10 cellular contexts compared by ENCODE assay signal in genomic region chr9:78707481-78707977, GRCh38.
DNase-seq lines count a peak whose midpoint lies in the region; ATAC-seq and TF ChIP-seq lines count a peak whose summit lies in the region.
"Had no signal": no experiment of that assay in that cellular context is flagged by ENCODE, and none has a peak within 500 bp of the region (broad histone marks: within the 10 kb centered on the region; RNA-seq: fewer than 3 reads in every experiment).

No MANE protein-coding gene starts in this region.

- WGBS in esophagus muscularis mucosa = 36% methylated on average over 1 of the region's 1 CpG

- no peak overlapping the region for H3K4me3 Mint-ChIP-seq in activated naive CD8-positive, alpha-beta T cell treated with anti-CD3 and anti-CD28 coated beads for 36 hours
- no peak overlapping the region for H3K4me3 Mint-ChIP-seq in activated T-cell treated with anti-CD3 and anti-CD28 coated beads, Interleukin-2, amount 50 U/mL, for 24 hours
- H3K4me3 Mint-ChIP-seq: CD4-positive, alpha-beta T cell; effector memory CD8-positive, alpha-beta T cell had no signal

- ATAC-seq in GM19467 (IDR thresholded peaks at IDR 0.05; ENCODE audit: unreplicated experiment) (peak; percentile 78), HG03354 (IDR thresholded peaks at IDR 0.05; ENCODE audit: poor library complexity, severe bottlenecking, unreplicated experiment) (peak; percentile 90), HG02571 (IDR thresholded peaks at IDR 0.05; ENCODE audit: unreplicated experiment) (no peak)
- ATAC-seq: effector memory CD8-positive, alpha-beta T cell had no signal

- peak overlapping the region; percentile 38 for H3K9ac ChIP-seq in adipocyte (ENCODE audit: low read length)

- intact Hi-C loops in esophagus muscularis mucosa (cut with DNase I) = no loop called here

- H3K4me1 Mint-ChIP-seq in activated naive CD8-positive, alpha-beta T cell treated with anti-CD3 and anti-CD28 coated beads for 36 hours = peaks cover 3% of the 10 kb centered on the region
- no peaks in the 10 kb centered on the region for H3K4me1 Mint-ChIP-seq in activated T-cell treated with anti-CD3 and anti-CD28 coated beads, Interleukin-2, amount 50 U/mL, for 24 hours (ENCODE audit: low read depth)

- H3K27me3 ChIP-seq in adipocyte (replicated peaks; ENCODE audit: control insufficient read depth, insufficient read depth, low read length) (no peaks in the 10 kb centered on the region), esophagus muscularis mucosa (no peaks in the 10 kb centered on the region)

- TF ChIP-seq EP300 in esophagus muscularis mucosa (IDR thresholded peaks at IDR 0.05) = no peak

- TF ChIP-seq CTCF in AG09309 (IDR thresholded peaks at IDR 0.05; ENCODE audit: control insufficient read depth, insufficient read depth, low read depth, low read length, missing control alignments) (no peak), esophagus muscularis mucosa (IDR thresholded peaks at IDR 0.05) (no peak)

- no peaks in the 10 kb centered on the region for H3K36me3 Mint-ChIP-seq in activated naive CD8-positive, alpha-beta T cell treated with anti-CD3 and anti-CD28 coated beads for 36 hours
- no peaks in the 10 kb centered on the region for H3K36me3 Mint-ChIP-seq in activated T-cell treated with anti-CD3 and anti-CD28 coated beads, Interleukin-2, amount 50 U/mL, for 24 hours (ENCODE audit: low read depth)

- H3K36me3 ChIP-seq in adipocyte (ENCODE audit: control insufficient read depth, insufficient read depth, low read length, severe bottlenecking) = no peaks in the 10 kb centered on the region
- H3K36me3 ChIP-seq in esophagus muscularis mucosa = no peaks in the 10 kb centered on the region

- no peak for TF ChIP-seq POLR2A in esophagus muscularis mucosa (IDR thresholded peaks at IDR 0.05; ENCODE audit: low read depth)

- no peak overlapping the region for H3K27ac ChIP-seq in esophagus muscularis mucosa (replicated peaks in 1 of 4)

- H3K4me3 ChIP-seq in AG09309 (ENCODE audit: control insufficient read depth, low read depth, low read length) = no peak overlapping the region
- peak overlapping the region; percentile 24 for H3K4me3 ChIP-seq in adipocyte (ENCODE audit: low read length)
- no peak overlapping the region for H3K4me3 ChIP-seq in esophagus muscularis mucosa

- no peak overlapping the region for H3K27ac Mint-ChIP-seq in activated naive CD8-positive, alpha-beta T cell treated with anti-CD3 and anti-CD28 coated beads for 36 hours
- H3K27ac Mint-ChIP-seq in activated T-cell treated with anti-CD3 and anti-CD28 coated beads, Interleukin-2, amount 50 U/mL, for 24 hours = no peak overlapping the region
- H3K27ac Mint-ChIP-seq: CD4-positive, alpha-beta T cell; effector memory CD8-positive, alpha-beta T cell had no signal

- H3K4me1 ChIP-seq in adipocyte (ENCODE audit: control insufficient read depth, insufficient read depth, low read length) = peaks cover 8% of the 10 kb centered on the region
- H3K4me1 ChIP-seq in esophagus muscularis mucosa = no peaks in the 10 kb centered on the region

- peaks cover 3% of the 10 kb centered on the region for H3K27me3 Mint-ChIP-seq in activated naive CD8-positive, alpha-beta T cell treated with anti-CD3 and anti-CD28 coated beads for 36 hours
- H3K27me3 Mint-ChIP-seq in activated T-cell treated with anti-CD3 and anti-CD28 coated beads, Interleukin-2, amount 50 U/mL, for 24 hours = no peaks in the 10 kb centered on the region
- H3K27me3 Mint-ChIP-seq: CD4-positive, alpha-beta T cell; effector memory CD8-positive, alpha-beta T cell had no signal

- DNase-seq in AG09309 (ENCODE audit: low read depth) = peak; percentile 91
- DNase-seq in adipocyte (ENCODE audit: low read depth) = peak; percentile 74
- no peak for DNase-seq in activated naive CD8-positive, alpha-beta T cell treated with anti-CD3 and anti-CD28 coated beads for 36 hours
- DNase-seq in esophagus muscularis mucosa (ENCODE audit: extremely low spot score) = no peak
- no peak for DNase-seq in activated T-cell treated with anti-CD3 and anti-CD28 coated beads, Interleukin-2, amount 50 U/mL, for 24 hours
- DNase-seq: CD4-positive, alpha-beta T cell; effector memory CD8-positive, alpha-beta T cell had no signal

- no peaks in the 10 kb centered on the region for H3K9me3 ChIP-seq in adipocyte (ENCODE audit: control insufficient read depth, low read length)
- H3K9me3 ChIP-seq in esophagus muscularis mucosa = no peaks in the 10 kb centered on the region

- H3K9me3 Mint-ChIP-seq in activated naive CD8-positive, alpha-beta T cell treated with anti-CD3 and anti-CD28 coated beads for 36 hours = peaks cover 1% of the 10 kb centered on the region
- peaks cover 5% of the 10 kb centered on the region for H3K9me3 Mint-ChIP-seq in activated T-cell treated with anti-CD3 and anti-CD28 coated beads, Interleukin-2, amount 50 U/mL, for 24 hours
- H3K9me3 Mint-ChIP-seq: CD4-positive, alpha-beta T cell had no signal

Comparison
In these comparisons a context has a peak if more than half of its experiments do, and no peak if none do; other contexts are left out.
1. DNase-seq: peak in AG09309 (single experiment) and adipocyte (single experiment); none in activated naive CD8-positive, alpha-beta T cell treated with anti-CD3 and anti-CD28 coated beads for 36 hours (single experiment), esophagus muscularis mucosa (single experiment) and activated T-cell treated with anti-CD3 and anti-CD28 coated beads, Interleukin-2, amount 50 U/mL, for 24 hours (single experiment).